ENCODE assay signal across 8 cellular contexts in genomic region chr18:54119524-54120019, GRCh38.
DNase-seq lines count a peak whose midpoint lies in the region; TF ChIP-seq lines count a peak whose summit lies in the region.

No MANE protein-coding gene starts in this region.

- no peak overlapping the region for H2BK120ac ChIP-seq in H9 (ENCODE audit: low read depth, low read length, poor library complexity, severe bottlenecking)

- no peaks in the 10 kb centered on the region for H3K9me3 Mint-ChIP-seq in H9

- peak; percentile 71 for DNase-seq in A673 (ENCODE audit: low spot score)
- DNase-seq in GM06990 (ENCODE audit: extremely low read depth, insufficient read length): no peak
- DNase-seq in H9: peak; percentile 44
- DNase-seq in Karpas-422: peak; percentile 88
- DNase-seq in Peyer's patch: no peak
- peak; percentile 23 for DNase-seq in cerebellum (ENCODE audit: low spot score)
- DNase-seq in left kidney (ENCODE audit: low read depth, low spot score): peak; percentile 81
- DNase-seq in tibial artery: no peak

- no CpG with 5 or more reads among the region's 6 CpGs for WGBS in H9 (ENCODE audit: extremely low coverage, insufficient read length, low lambda C conversion rate)

- H2AK5ac ChIP-seq in H9 (ENCODE audit: insufficient read length, low read length): no peak overlapping the region

- H2BK5ac ChIP-seq in H9 (ENCODE audit: insufficient read length, low read length): no peak overlapping the region

- peak overlapping the region; percentile 33 for H3K4me3 ChIP-seq in A673 (ENCODE audit: low read depth, low read length, poor library complexity, severe bottlenecking)
- H3K4me3 ChIP-seq in GM06990 (replicated peaks; ENCODE audit: low read depth, low read length): no peak overlapping the region; the same call in 1 of the 2 replicates
- H3K4me3 ChIP-seq in Karpas-422 (ENCODE audit: low read length): peak overlapping the region; percentile 61
- H3K4me3 ChIP-seq in Peyer's patch: no peak overlapping the region
- H3K4me3 ChIP-seq in tibial artery: peak overlapping the region in 1 of 2 donors; percentile 13

- no peaks in the 10 kb centered on the region for H3K79me2 ChIP-seq in H9 (ENCODE audit: insufficient read depth, low read length)
- H3K79me2 ChIP-seq in Karpas-422 (ENCODE audit: low read length): no peaks in the 10 kb centered on the region

- H3K36me3 Mint-ChIP-seq in H9 (ENCODE audit: insufficient read depth in 1 of 3, low read depth in 3 of 3): no peaks in the 10 kb centered on the region; a peak in 3 of 7 replicates

- no peaks in the 10 kb centered on the region for H3K27me3 Mint-ChIP-seq in H9 (ENCODE audit: low read depth)

- no peak overlapping the region for H3K56ac ChIP-seq in H9 (ENCODE audit: insufficient read length, low read depth, low read length)

- CTCF ChIA-PET in A673 (lab: Charles Lee): interaction anchor here (0.5 to 2.1 kb wide), 6 partner anchors 8 to 551 kb away, joined by 3 to 21 read pairs (median 4); no protein-coding TSS in a partner anchor

- H3K27ac ChIP-seq in A673 (ENCODE audit: low read depth, low read length, poor library complexity, severe bottlenecking) (no peak overlapping the region), H9 (ENCODE audit: insufficient read length, low read depth, low read length) (no peak overlapping the region), Karpas-422 (ENCODE audit: low read length) (no peak overlapping the region), Peyer's patch (no peak overlapping the region), tibial artery (no peak overlapping the region)

- no peak overlapping the region for H3T11ph ChIP-seq in H9 (ENCODE audit: low read length)

- no peak overlapping the region for H3K23ac ChIP-seq in H9 (ENCODE audit: insufficient read length, low read depth, low read length)

- TF ChIP-seq POLR2A in Peyer's patch (IDR thresholded peaks at IDR 0.05): no peak

- POLR2A ChIA-PET in A673 (lab: Charles Lee; ENCODE audit: low non-redundant PET): interaction anchor here (0.6 kb wide), 1 partner anchor 10 kb away, joined by 3 read pairs; no protein-coding TSS in a partner anchor

- no peak overlapping the region for H2BK15ac ChIP-seq in H9 (ENCODE audit: low read depth, low read length)

- H3K4me1 ChIP-seq in A673 (ENCODE audit: insufficient read depth, low read length, poor library complexity, severe bottlenecking): peaks cover 5% of the 10 kb centered on the region
- H3K4me1 ChIP-seq in H9 (ENCODE audit: insufficient read depth, low read length): peaks cover 2% of the 10 kb centered on the region; the same call in 1 of the 2 replicates
- peaks cover 7% of the 10 kb centered on the region for H3K4me1 ChIP-seq in Karpas-422 (ENCODE audit: low read length)
- H3K4me1 ChIP-seq in Peyer's patch: no peaks in the 10 kb centered on the region
- H3K4me1 ChIP-seq in tibial artery: peaks cover 0 to 3% (median 0%) of the 10 kb centered on the region in 4 donors

- H3K14ac ChIP-seq in H9 (ENCODE audit: insufficient read depth, low read length): no peak overlapping the region

- H3K4me2 ChIP-seq in H9 (ENCODE audit: insufficient read depth, insufficient read length, low read length): peak overlapping the region; percentile 21
- peak overlapping the region; percentile 75 for H3K4me2 ChIP-seq in Karpas-422 (ENCODE audit: low read depth, low read length, poor library complexity, severe bottlenecking)

- H2AFZ ChIP-seq in H9 (ENCODE audit: low read length): peak overlapping the region; percentile 97
- H2AFZ ChIP-seq in Karpas-422 (ENCODE audit: low read length): peak overlapping the region; percentile 96

- peaks cover 49 to 51% of the 10 kb centered on the region in 2 experiments for H3K4me1 Mint-ChIP-seq in H9

- H3K27me3 ChIP-seq in A673 (replicated peaks; ENCODE audit: insufficient read depth, low read depth, low read length, poor library complexity) (no peaks in the 10 kb centered on the region), GM06990 (replicated peaks; ENCODE audit: control insufficient read depth, insufficient read depth, low read length) (no peaks in the 10 kb centered on the region), H9 (ENCODE audit: insufficient read depth, low read length) (no peaks in the 10 kb centered on the region), Karpas-422 (ENCODE audit: low read length) (no peaks in the 10 kb centered on the region), Peyer's patch (no peaks in the 10 kb centered on the region), tibial artery (no peaks in the 10 kb centered on the region)

- no peaks in the 10 kb centered on the region for H3K79me1 ChIP-seq in H9 (ENCODE audit: insufficient read depth, low read depth, low read length, poor library complexity, severe bottlenecking)

- H4K5ac ChIP-seq in H9 (ENCODE audit: insufficient read length, low read depth, low read length): no peak overlapping the region

- H3K27ac Mint-ChIP-seq in H9: no peak overlapping the region

- H4K8ac ChIP-seq in H9 (replicated peaks; ENCODE audit: insufficient read length, low read depth, low read length): no peak overlapping the region

- TF ChIP-seq CTCF in A673 (conservative IDR thresholded peaks at IDR 0.05; ENCODE audit: low read depth, low read length) (peak; percentile 91), GM06990 (IDR thresholded peaks at IDR 0.05; ENCODE audit: insufficient read depth, low read length, poor library complexity, severe bottlenecking) (peak; percentile 77), H9 (conservative IDR thresholded peaks at IDR 0.05) (peak; percentile 94), Peyer's patch (IDR thresholded peaks at IDR 0.05) (peak in 5 of 6 experiments; percentile 55 to 80 (median 68)), tibial artery (IDR thresholded peaks at IDR 0.05) (peak; percentile 55 to 65)

- H3K9me3 ChIP-seq in A673 (ENCODE audit: low read depth, low read length, poor library complexity, severe bottlenecking) (no peaks in the 10 kb centered on the region), H9 (ENCODE audit: control insufficient read depth, low read depth, low read length) (no peaks in the 10 kb centered on the region), Karpas-422 (ENCODE audit: low read length) (no peaks in the 10 kb centered on the region), Peyer's patch (no peaks in the 10 kb centered on the region), tibial artery (no peaks in the 10 kb centered on the region)

- no peaks in the 10 kb centered on the region for H3K23me2 ChIP-seq in H9 (ENCODE audit: insufficient read length, low read depth, low read length, poor library complexity, severe bottlenecking)

- H3K4me3 Mint-ChIP-seq in H9: peak overlapping the region in 1 of 2 experiments; percentile 17; a peak in 2 of 5 replicates

- H2BK12ac ChIP-seq in H9 (ENCODE audit: insufficient read length, low read depth, low read length): no peak overlapping the region

- no peaks in the 10 kb centered on the region for H3K36me3 ChIP-seq in A673 (ENCODE audit: insufficient read depth, low read length, poor library complexity, severe bottlenecking)
- H3K36me3 ChIP-seq in GM06990 (ENCODE audit: control insufficient read depth, insufficient read depth, low read length): no peaks in the 10 kb centered on the region
- no peaks in the 10 kb centered on the region for H3K36me3 ChIP-seq in Karpas-422 (ENCODE audit: insufficient read depth, low read length)
- H3K36me3 ChIP-seq in Peyer's patch: no peaks in the 10 kb centered on the region
- H3K36me3 ChIP-seq in tibial artery: no peaks in the 10 kb centered on the region

- H3K4ac ChIP-seq in H9 (ENCODE audit: low read depth, low read length): no peak overlapping the region

- H4K91ac ChIP-seq in H9 (ENCODE audit: insufficient read length, low read depth, low read length): no peak overlapping the region

- no peaks in the 10 kb centered on the region for H4K20me1 ChIP-seq in H9 (ENCODE audit: control insufficient read depth, insufficient read depth, insufficient read length)
- H4K20me1 ChIP-seq in Karpas-422 (ENCODE audit: insufficient read depth, low read depth, low read length): no peaks in the 10 kb centered on the region

- intact Hi-C loops in A673 (cut with micrococcal nuclease; ENCODE audit: unreplicated experiment) (loop anchor here (2.0 to 5.0 kb wide), 2 partner anchors 421 to 552 kb away; no protein-coding TSS in a partner anchor), tibial artery (cut with DNase I; ENCODE audit: low total_unique reads) (no loop called here)

- no peak overlapping the region for H2BK20ac ChIP-seq in H9 (ENCODE audit: low read depth, low read length, poor library complexity, severe bottlenecking)

- BruUV-seq in A673 (replicated peaks; lab: Mats Ljungman, UMichigan): no TSS peak

- H3K9ac ChIP-seq in H9 (ENCODE audit: extremely low read depth, insufficient read length, low read length): no peak overlapping the region
- H3K9ac ChIP-seq in Karpas-422 (ENCODE audit: low read length): peak overlapping the region; percentile 65

- no peak overlapping the region for H3K18ac ChIP-seq in H9 (ENCODE audit: insufficient read length, low read depth, low read length)

- no peaks in the 10 kb centered on the region for H3K9me2 ChIP-seq in Karpas-422 (replicated peaks; ENCODE audit: insufficient read depth, low read length)

Comparison
In these comparisons a context has a peak if more than half of its experiments do, and no peak if none do; other contexts are left out.
1. DNase-seq: peak in A673 (single experiment), H9 (single experiment), Karpas-422 (single experiment), cerebellum (single experiment) and left kidney (single experiment); none in GM06990 (single experiment), Peyer's patch (0 of 3) and tibial artery (0 of 2).
2. H3K4me3 ChIP-seq: peak in A673 (single experiment) and Karpas-422 (single experiment); none in GM06990 (single experiment) and Peyer's patch (0 of 4).
3. Peak in every context shown above with its lines, with median percentiles within 50 percentile points of each other: CTCF ChIP-seq.